ENCODE assay signal across 13 cellular contexts in genomic region chr11:110297726-110298297, GRCh38. TPM values are rescaled to one million over a fixed set of nuclear protein-coding genes. Genes with fewer than 3 reads are reported as not detected.
DNase-seq lines count a peak whose midpoint lies in the region; ATAC-seq and TF ChIP-seq lines count a peak whose summit lies in the region.
"Had no signal": no experiment of that assay in that cellular context is flagged by ENCODE, and none has a peak within 500 bp of the region (broad histone marks: within the 10 kb centered on the region; RNA-seq: fewer than 3 reads in every experiment).

No MANE protein-coding gene starts in this region.

- H3K9me3 ChIP-seq in HUES64 (ENCODE audit: insufficient read depth, low read depth, low read length), result no peaks in the 10 kb centered on the region
- no peaks in the 10 kb centered on the region for H3K9me3 ChIP-seq in T-helper 17 cell (ENCODE audit: control insufficient read depth, low read length, poor library complexity, severe bottlenecking)
- peaks cover 3% of the 10 kb centered on the region for H3K9me3 ChIP-seq in trophoblast cell (ENCODE audit: insufficient read depth, low read depth, low read length)
- H3K9me3 ChIP-seq: MG63, ovary had no signal

- no peak overlapping the region for H3K27ac Mint-ChIP-seq in T-helper 17 cell
- H3K27ac Mint-ChIP-seq: activated CD4-positive, alpha-beta T cell treated with anti-CD3 and anti-CD28 coated beads for 36 hours had no signal

- H3K18ac ChIP-seq in trophoblast cell (ENCODE audit: low read length), result no peak overlapping the region

- DNase-seq in T-helper 17 cell, result no peak
- peak; percentile 31 for DNase-seq in fibroblast of pulmonary artery (ENCODE audit: low read depth)
- DNase-seq in trophoblast cell, result no peak
- DNase-seq in stimulated activated CD8-positive, alpha-beta memory T cell treated with anti-CD3 and anti-CD28 coated beads, Interleukin-4, amount 100 ng/mL, for 48 hours, result no peak
- DNase-seq in DMS153 (lab: John Stamatoyannopoulos, UW), result no peak
- no peak for DNase-seq in occipital lobe (lab: John Stamatoyannopoulos, UW)
- DNase-seq: activated CD4-positive, alpha-beta T cell treated with anti-CD3 and anti-CD28 coated beads for 36 hours; ovary had no signal

- H3K9ac ChIP-seq in HUES64 (ENCODE audit: low read depth, low read length), result no peak overlapping the region
- no peak overlapping the region for H3K9ac ChIP-seq in trophoblast cell (ENCODE audit: low read length)

- H2BK120ac ChIP-seq in trophoblast cell (ENCODE audit: insufficient read depth, low read length, poor library complexity), result peak overlapping the region; percentile 8

- H3K4ac ChIP-seq in trophoblast cell (ENCODE audit: low read depth, low read length), result no peak overlapping the region

- no peak overlapping the region for H2BK12ac ChIP-seq in trophoblast cell (ENCODE audit: low read length)

- TF ChIP-seq CTCF in fibroblast of pulmonary artery (IDR thresholded peaks at IDR 0.05; ENCODE audit: low read length, missing control alignments), result no peak

- WGBS in HUES64, result 56% methylated on average over 2 of the region's 3 CpGs
- no CpG with 5 or more reads among the region's 3 CpGs for WGBS in trophoblast cell (ENCODE audit: extremely low coverage, insufficient coverage, insufficient read length)

- H3K27me3 Mint-ChIP-seq in T-helper 17 cell, result no peaks in the 10 kb centered on the region
- H3K27me3 Mint-ChIP-seq: activated CD4-positive, alpha-beta T cell treated with anti-CD3 and anti-CD28 coated beads for 36 hours had no signal

- peak overlapping the region; percentile 99; the same call in 1 of the 2 replicates for H3K4me3 ChIP-seq in HUES64 (ENCODE audit: low read length)
- no peak overlapping the region for H3K4me3 ChIP-seq in fibroblast of pulmonary artery (replicated peaks; ENCODE audit: low read depth, low read length)
- H3K4me3 ChIP-seq in trophoblast cell (ENCODE audit: low read depth, low read length), result no peak overlapping the region

- no peak overlapping the region for H4K8ac ChIP-seq in trophoblast cell (ENCODE audit: low read depth, low read length)

- H3K27ac ChIP-seq in HUES64 (ENCODE audit: low read depth, low read length), result no peak overlapping the region
- H3K27ac ChIP-seq in trophoblast cell (ENCODE audit: low read depth, low read length), result peak overlapping the region; percentile 94
- H3K27ac ChIP-seq: ovary had no signal

- no peak overlapping the region for H4K91ac ChIP-seq in trophoblast cell (ENCODE audit: low read depth, low read length)

- H4K12ac ChIP-seq in trophoblast cell (ENCODE audit: low read depth, low read length), result no peak overlapping the region

- ATAC-seq in T-helper 17 cell (no peak), GM18520 (IDR thresholded peaks at IDR 0.05; ENCODE audit: unreplicated experiment) (no peak)
- ATAC-seq: activated CD4-positive, alpha-beta T cell treated with anti-CD3 and anti-CD28 coated beads for 36 hours; Right ventricle myocardium inferior had no signal

- H3K27me3 ChIP-seq in HUES64 (ENCODE audit: insufficient read depth, low read length) (no peaks in the 10 kb centered on the region), trophoblast cell (ENCODE audit: insufficient read depth, low read length) (no peaks in the 10 kb centered on the region)
- H3K27me3 ChIP-seq: cardiac muscle cell, MG63, ovary had no signal

- peaks cover 11% of the 10 kb centered on the region for H3K4me1 Mint-ChIP-seq in T-helper 17 cell

- no peak overlapping the region for H3K4me2 ChIP-seq in trophoblast cell (ENCODE audit: low read length)

- H3K79me2 ChIP-seq in trophoblast cell (ENCODE audit: control insufficient read depth, insufficient read depth, low read length, poor library complexity), result peaks cover 19% of the 10 kb centered on the region

- peaks cover 37% of the 10 kb centered on the region for H3K4me1 ChIP-seq in HUES64 (ENCODE audit: insufficient read depth, low read length)
- peaks cover 13 to 25% of the 10 kb centered on the region in 2 experiments for H3K4me1 ChIP-seq in trophoblast cell (ENCODE audit: control insufficient read depth in 1 of 2, insufficient read depth in 2 of 2, low read length in 2 of 2)

- H3K23ac ChIP-seq in trophoblast cell (ENCODE audit: low read length), result no peak overlapping the region

- H3K36me3 ChIP-seq in HUES64 (ENCODE audit: insufficient read depth, low read length), result no peaks in the 10 kb centered on the region
- no peaks in the 10 kb centered on the region for H3K36me3 ChIP-seq in trophoblast cell (ENCODE audit: control insufficient read depth in 1 of 2, insufficient read depth in 2 of 2, low read length in 2 of 2)
- H3K36me3 ChIP-seq: cardiac muscle cell, ovary had no signal

- no peak overlapping the region for H2AK5ac ChIP-seq in trophoblast cell (ENCODE audit: low read length)

- peaks cover 34% of the 10 kb centered on the region for H3K79me1 ChIP-seq in trophoblast cell (ENCODE audit: low read length)

- no peaks in the 10 kb centered on the region for H3K36me3 Mint-ChIP-seq in T-helper 17 cell (ENCODE audit: low read depth)

- no peak overlapping the region for H2AFZ ChIP-seq in trophoblast cell (ENCODE audit: insufficient read depth, low read length, poor library complexity)

- H3K14ac ChIP-seq in trophoblast cell (ENCODE audit: low read length), result no peak overlapping the region

- H2BK5ac ChIP-seq in trophoblast cell (ENCODE audit: low read depth, low read length, poor library complexity), result no peak overlapping the region

- H3K4me3 Mint-ChIP-seq in T-helper 17 cell, result peak overlapping the region; percentile 72

RNA-seq across cellular contexts. Expression of gene RDX, which starts 1.4 kb away (rescaled TPM):
- polyA plus RNA-seq in HUES64 (2013, experiment 1 of 2), result 67.9 TPM
- 71.5 TPM for polyA plus RNA-seq in HUES64 (2013, experiment 2 of 2)
- total RNA-seq in T-helper 17 cell (10 to 100 TPM; 26.7 to 38.4 TPM), occipital lobe (83.1 TPM)
- polyA plus RNA-seq in trophoblast cell (2013), result 450 and 451 TPM in 2 replicates
